Comparison of ENCODE assay signal across 31 cellular contexts in genomic region chr7:113339661-113340060, GRCh38.
"Had no signal": no experiment of that assay in that cellular context is flagged by ENCODE, and none has a peak within 500 bp of the region (broad histone marks: within the 10 kb centered on the region; RNA-seq: fewer than 3 reads in every experiment).

No MANE protein-coding gene starts in this region.

- H3K9me3 Mint-ChIP-seq: activated B cell treated with CpG ODN at 0.5 μM for 24 hours; activated CD4-positive, alpha-beta memory T cell treated with anti-CD3 and anti-CD28 coated beads for 36 hours; activated CD4-positive, alpha-beta T cell treated with anti-CD3 and anti-CD28 coated beads, Interleukin-2, amount 10 ng/mL, durations not matched to agents 24 days and 14 days; activated T-helper 1 cell treated with anti-CD3 and anti-CD28 coated beads, Interleukin-12 subunit alpha, Interleukin-12 subunit beta, Interleukin-2, Interleukin-4 antibody, amounts not matched to agents 30 ng/mL and 10 ng/mL and 1 ng/mL, durations not matched to agents 14 hours and 24 hours and 36 hours; activated T-helper 17 cell treated with anti-CD3 and anti-CD28 coated beads, Interleukin-2, amount 50 U/mL, for 72 hours had no signal

- H3K27ac Mint-ChIP-seq: activated B cell treated with CpG ODN at 0.5 μM for 24 hours; activated CD4-positive, alpha-beta memory T cell treated with anti-CD3 and anti-CD28 coated beads for 36 hours; activated CD4-positive, alpha-beta T cell treated with anti-CD3 and anti-CD28 coated beads, Interleukin-2, amount 10 ng/mL, durations not matched to agents 24 days and 14 days; activated CD8-positive, alpha-beta T cell treated with anti-CD3 and anti-CD28 coated beads for 36 hours; activated naive CD4-positive, alpha-beta T cell treated with anti-CD3 and anti-CD28 coated beads for 36 hours; activated naive CD4-positive, alpha-beta T cell treated with anti-CD3 and anti-CD28 coated beads, Interleukin-2, amount 50 U/mL, for 72 hours; activated naive CD8-positive, alpha-beta T cell treated with anti-CD3 and anti-CD28 coated beads for 36 hours; activated T-cell treated with anti-CD3 and anti-CD28 coated beads, Interleukin-2, amount 50 U/mL, for 72 hours; activated T-helper 1 cell treated with anti-CD3 and anti-CD28 coated beads, Interleukin-12 subunit alpha, Interleukin-12 subunit beta, Interleukin-2, Interleukin-4 antibody, amounts not matched to agents 30 ng/mL and 10 ng/mL and 1 ng/mL, durations not matched to agents 14 hours and 24 hours and 36 hours; activated T-helper 17 cell treated with anti-CD3 and anti-CD28 coated beads, Interleukin-2, amount 50 U/mL, for 72 hours; T-cell; T-helper 17 cell had no signal

- H3K36me3 Mint-ChIP-seq: activated CD4-positive, alpha-beta memory T cell treated with anti-CD3 and anti-CD28 coated beads for 36 hours; activated naive CD4-positive, alpha-beta T cell treated with anti-CD3 and anti-CD28 coated beads, Interleukin-2, amount 50 U/mL, for 72 hours; activated naive CD8-positive, alpha-beta T cell treated with anti-CD3 and anti-CD28 coated beads for 36 hours; T-cell had no signal

- DNase-seq: activated B cell treated with CpG ODN at 0.5 μM for 24 hours; activated CD4-positive, alpha-beta memory T cell treated with anti-CD3 and anti-CD28 coated beads for 36 hours; activated CD4-positive, alpha-beta T cell treated with anti-CD3 and anti-CD28 coated beads for 4 hours; activated CD4-positive, alpha-beta T cell treated with anti-CD3 and anti-CD28 coated beads, Interleukin-2, amount 10 ng/mL, durations not matched to agents 24 days and 14 days; activated CD4-positive, alpha-beta T cell treated with anti-CD3 and anti-CD28 coated beads, Interleukin-2, amount 50 U/mL, for 1 hour; activated CD4-positive, alpha-beta T cell treated with anti-CD3 and anti-CD28 coated beads, Interleukin-2, amount 50 U/mL, for 4 hours; activated CD4-positive, CD25-positive, alpha-beta regulatory T cell treated with anti-CD3 and anti-CD28 coated beads, Interleukin-2, amount 50 U/mL, for 72 hours; activated CD8-positive, alpha-beta memory T cell treated with anti-CD3 and anti-CD28 coated beads, Interleukin-2, amount 50 U/mL, for 4 hours; activated CD8-positive, alpha-beta T cell treated with anti-CD3 and anti-CD28 coated beads for 36 hours; activated effector memory CD4-positive, alpha-beta T cell treated with anti-CD3 and anti-CD28 coated beads, Interleukin-2, amount 50 U/mL, for 16 hours; activated gamma-delta T cell treated with Interleukin-2 at 50 U/mL for 16 hours; activated naive CD4-positive, alpha-beta T cell; activated naive CD4-positive, alpha-beta T cell treated with anti-CD3 and anti-CD28 coated beads for 36 hours; activated naive CD4-positive, alpha-beta T cell treated with anti-CD3 and anti-CD28 coated beads, Interleukin-2, amount 50 U/mL, for 16 hours; activated naive CD8-positive, alpha-beta T cell treated with anti-CD3 and anti-CD28 coated beads for 36 hours; activated T-cell treated with anti-CD3 and anti-CD28 coated beads for 4 hours; activated T-cell treated with anti-CD3 and anti-CD28 coated beads, Interleukin-2, amount 50 U/mL, for 1 hour; activated T-cell treated with anti-CD3 and anti-CD28 coated beads, Interleukin-2, amount 50 U/mL, for 4 hours; activated T-cell treated with anti-CD3 and anti-CD28 coated beads, Interleukin-2, amount 50 U/mL, for 72 hours; adrenal gland; amygdala; anterior cingulate cortex; body of pancreas; brain microvascular endothelial cell; central memory CD4-positive, alpha-beta T cell; T-cell; T-helper 17 cell; T-helper 9 cell had no signal

- H3K27me3 Mint-ChIP-seq: activated B cell treated with CpG ODN at 0.5 μM for 24 hours; activated CD4-positive, alpha-beta memory T cell treated with anti-CD3 and anti-CD28 coated beads for 36 hours; activated CD4-positive, alpha-beta T cell treated with anti-CD3 and anti-CD28 coated beads, Interleukin-2, amount 10 ng/mL, durations not matched to agents 24 days and 14 days; activated CD8-positive, alpha-beta T cell treated with anti-CD3 and anti-CD28 coated beads for 36 hours; activated naive CD8-positive, alpha-beta T cell treated with anti-CD3 and anti-CD28 coated beads for 36 hours; activated T-helper 17 cell treated with anti-CD3 and anti-CD28 coated beads, Interleukin-2, amount 50 U/mL, for 72 hours; T-cell; T-helper 17 cell had no signal

- H3K4me3 Mint-ChIP-seq: activated B cell treated with CpG ODN at 0.5 μM for 24 hours; activated CD4-positive, alpha-beta memory T cell treated with anti-CD3 and anti-CD28 coated beads for 36 hours; activated CD4-positive, alpha-beta T cell treated with anti-CD3 and anti-CD28 coated beads, Interleukin-2, amount 10 ng/mL, durations not matched to agents 24 days and 14 days; activated CD8-positive, alpha-beta T cell treated with anti-CD3 and anti-CD28 coated beads for 36 hours; activated naive CD4-positive, alpha-beta T cell treated with anti-CD3 and anti-CD28 coated beads for 36 hours; activated naive CD8-positive, alpha-beta T cell treated with anti-CD3 and anti-CD28 coated beads for 36 hours; activated T-cell treated with anti-CD3 and anti-CD28 coated beads, Interleukin-2, amount 50 U/mL, for 4 hours; activated T-cell treated with anti-CD3 and anti-CD28 coated beads, Interleukin-2, amount 50 U/mL, for 72 hours; activated T-helper 1 cell treated with anti-CD3 and anti-CD28 coated beads, Interleukin-12 subunit alpha, Interleukin-12 subunit beta, Interleukin-2, Interleukin-4 antibody, amounts not matched to agents 30 ng/mL and 10 ng/mL and 1 ng/mL, durations not matched to agents 14 hours and 24 hours and 36 hours; activated T-helper 17 cell treated with anti-CD3 and anti-CD28 coated beads, Interleukin-2, amount 50 U/mL, for 72 hours; T-cell; T-helper 17 cell had no signal

- H3K4me1 Mint-ChIP-seq: activated B cell treated with CpG ODN at 0.5 μM for 24 hours; activated CD4-positive, alpha-beta T cell treated with anti-CD3 and anti-CD28 coated beads, Interleukin-2, amount 10 ng/mL, durations not matched to agents 24 days and 14 days; activated naive CD8-positive, alpha-beta T cell treated with anti-CD3 and anti-CD28 coated beads for 36 hours; activated T-helper 17 cell treated with anti-CD3 and anti-CD28 coated beads, Interleukin-2, amount 50 U/mL, for 72 hours; T-cell; T-helper 17 cell had no signal
